ENCODE assay signal across 10 cellular contexts in the genomic region with DNA sequence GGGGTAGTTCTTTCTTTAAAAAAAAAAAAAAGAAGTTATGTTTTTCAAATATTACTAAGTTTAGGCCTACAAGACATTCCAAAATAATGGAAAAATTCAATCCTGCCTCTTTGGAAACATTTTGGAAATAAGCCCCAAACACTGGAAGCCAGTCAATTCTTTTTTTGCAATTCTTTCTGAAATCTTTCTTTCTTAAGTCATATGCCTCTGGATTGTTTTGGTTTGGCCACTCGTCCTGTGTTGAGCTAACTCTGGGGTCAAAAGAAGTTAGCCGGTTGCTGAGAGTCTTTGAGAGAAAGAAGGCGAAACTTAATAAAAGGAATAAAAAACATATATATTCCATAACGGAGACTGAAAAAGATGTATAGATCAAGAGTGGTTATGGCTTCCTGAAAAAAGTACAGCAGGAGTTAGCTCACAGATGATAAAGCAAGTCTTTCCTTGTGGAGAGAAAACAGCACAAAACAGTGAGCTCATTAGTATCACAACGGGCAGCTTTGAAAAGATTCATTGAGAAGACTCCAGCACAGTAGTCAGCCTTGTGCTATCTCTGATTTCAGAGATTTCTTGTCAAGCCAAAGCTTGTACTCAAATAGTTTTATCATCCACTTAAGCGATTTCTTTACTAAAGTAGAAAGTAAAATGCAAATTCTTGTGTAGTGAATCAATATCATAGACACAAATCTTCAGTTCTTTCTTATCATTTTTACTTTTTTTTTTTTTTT.
DNase-seq lines count a peak whose midpoint lies in the region; ATAC-seq and TF ChIP-seq lines count a peak whose summit lies in the region.
"Had no signal": no experiment of that assay in that cellular context is flagged by ENCODE, and none has a peak within 500 bp of the region (broad histone marks: within the 10 kb centered on the region; RNA-seq: fewer than 3 reads in every experiment).

No MANE protein-coding gene starts in this region.

- H3K9me3 ChIP-seq in mesodermal cell (ENCODE audit: control insufficient read depth, low read length) (no peaks in the 10 kb centered on the region), thyroid gland (no peaks in the 10 kb centered on the region)
- no peaks in the 10 kb centered on the region for H3K9me3 ChIP-seq in CD4-positive, alpha-beta T cell (ENCODE audit: control insufficient read depth, low read length)

- CTCF ChIA-PET in WTC11 (lab: Charles Lee), result interaction anchor here (0.6 to 1.2 kb wide), 2 partner anchors 17 to 26 kb away, joined by 3 to 9 read pairs; no protein-coding TSS in a partner anchor
- CTCF ChIA-PET in CD4-positive, alpha-beta T cell (lab: Charles Lee), result interaction anchor here (2.1 kb wide), 1 partner anchor 17 kb away, joined by 4 read pairs; no protein-coding TSS in a partner anchor

- intact Hi-C loops in thyroid gland (cut with DNase I), result no loop called here
- intact Hi-C loops in CD4-positive, alpha-beta T cell (cut with DNase I, micrococcal nuclease), result no loop called here

- no peak for TF ChIP-seq POLR2A in thyroid gland (IDR thresholded peaks at IDR 0.05)

- ATAC-seq in WTC11 (no peak), HG03108 (IDR thresholded peaks at IDR 0.05; ENCODE audit: unreplicated experiment) (no peak), GM21723 (IDR thresholded peaks at IDR 0.05; ENCODE audit: unreplicated experiment) (no peak)
- no peak for ATAC-seq in CD4-positive, alpha-beta T cell (ENCODE audit: poor library complexity)
- ATAC-seq: activated T-helper 17 cell treated with anti-CD3 and anti-CD28 coated beads, Interleukin-2, amount 50 U/mL, for 72 hours had no signal

- POLR2A ChIA-PET in WTC11 (lab: Charles Lee), result no interaction called here
- POLR2A ChIA-PET in CD4-positive, alpha-beta T cell (lab: Charles Lee), result no interaction called here

- H3K4me1 ChIP-seq in mesodermal cell (ENCODE audit: control insufficient read depth, insufficient read depth, low read length, poor library complexity, severe bottlenecking) (peaks cover 16% of the 10 kb centered on the region), thyroid gland (no peaks in the 10 kb centered on the region)

- H3K4me1 Mint-ChIP-seq in WTC11, result peaks cover 15% of the 10 kb centered on the region
- H3K4me1 Mint-ChIP-seq in CD4-positive, alpha-beta T cell (ENCODE audit: low read depth), result no peaks in the 10 kb centered on the region
- H3K4me1 Mint-ChIP-seq: activated T-helper 17 cell treated with anti-CD3 and anti-CD28 coated beads, Interleukin-2, amount 50 U/mL, for 72 hours had no signal

- peaks cover 5% of the 10 kb centered on the region for H3K36me3 Mint-ChIP-seq in WTC11
- no peaks in the 10 kb centered on the region for H3K36me3 Mint-ChIP-seq in CD4-positive, alpha-beta T cell (ENCODE audit: low read depth)

- 80 to 83% methylated on average over 1 of the region's 6 CpGs for WGBS in mesodermal cell (ENCODE audit: insufficient coverage in 2 of 2), 2 experiments
- 43 to 47% methylated on average over 6 of the region's 6 CpGs for WGBS in thyroid gland, 2 donors

- H3K27ac ChIP-seq in mesodermal cell (ENCODE audit: low read depth, low read length, severe bottlenecking) (peak overlapping the region; percentile 45), thyroid gland (peak overlapping the region; percentile 38 to 68 (median 47))
- no peak overlapping the region for H3K27ac ChIP-seq in CD4-positive, alpha-beta T cell (ENCODE audit: low read depth, low read length)
- H3K27ac ChIP-seq: VCaP had no signal

- H3K27me3 Mint-ChIP-seq in WTC11 (ENCODE audit: low read depth), result no peaks in the 10 kb centered on the region
- H3K27me3 Mint-ChIP-seq in CD4-positive, alpha-beta T cell, result no peaks in the 10 kb centered on the region
- H3K27me3 Mint-ChIP-seq: activated T-helper 17 cell treated with anti-CD3 and anti-CD28 coated beads, Interleukin-2, amount 50 U/mL, for 72 hours had no signal

- peak overlapping the region; percentile 45; the same call in 1 of the 2 replicates for H3K27ac Mint-ChIP-seq in WTC11
- H3K27ac Mint-ChIP-seq in CD4-positive, alpha-beta T cell, result no peak overlapping the region
- H3K27ac Mint-ChIP-seq: activated T-helper 17 cell treated with anti-CD3 and anti-CD28 coated beads, Interleukin-2, amount 50 U/mL, for 72 hours had no signal

- H3K4me3 Mint-ChIP-seq in WTC11, result no peak overlapping the region
- H3K4me3 Mint-ChIP-seq in CD4-positive, alpha-beta T cell, result no peak overlapping the region
- H3K4me3 Mint-ChIP-seq: activated T-helper 17 cell treated with anti-CD3 and anti-CD28 coated beads, Interleukin-2, amount 50 U/mL, for 72 hours had no signal

- no peaks in the 10 kb centered on the region for H3K9me3 Mint-ChIP-seq in WTC11
- H3K9me3 Mint-ChIP-seq in CD4-positive, alpha-beta T cell, result no peaks in the 10 kb centered on the region
- H3K9me3 Mint-ChIP-seq: activated T-helper 17 cell treated with anti-CD3 and anti-CD28 coated beads, Interleukin-2, amount 50 U/mL, for 72 hours had no signal

- H3K4me3 ChIP-seq in mesodermal cell (ENCODE audit: extremely low read depth, insufficient read depth, low read length, poor library complexity, severe bottlenecking) (no peak overlapping the region), thyroid gland (replicated peaks in 1 of 3) (no peak overlapping the region)

- no peak for DNase-seq in WTC11 (ENCODE audit: low spot score)
- peak; percentile 86 for DNase-seq in fibroblast of peridontal ligament (ENCODE audit: extremely low read depth)
- no peak for DNase-seq in thyroid gland
- DNase-seq in activated CD4-positive, alpha-beta T cell treated with anti-CD3 and anti-CD28 coated beads for 4 hours, result no peak
- no peak for DNase-seq in CD4-positive, alpha-beta T cell

- TF ChIP-seq CTCF in WTC11 (IDR thresholded peaks at IDR 0.05) (no peak), thyroid gland (IDR thresholded peaks at IDR 0.05) (no peak)
- TF ChIP-seq CTCF in CD4-positive, alpha-beta T cell (IDR thresholded peaks at IDR 0.05), result no peak

- H3K36me3 ChIP-seq in mesodermal cell (ENCODE audit: control insufficient read depth, insufficient read depth, low read length) (peaks cover 14% of the 10 kb centered on the region), thyroid gland (no peaks in the 10 kb centered on the region)

- H3K27me3 ChIP-seq in thyroid gland, result no peaks in the 10 kb centered on the region
- no peaks in the 10 kb centered on the region for H3K27me3 ChIP-seq in CD4-positive, alpha-beta T cell (ENCODE audit: control insufficient read depth, insufficient read depth, low read length)

TF ChIP-seq in WTC11, 78 proteins besides CTCF, POLR2A, EP300 and RAD21:
- TF ChIP-seq MXD4 (CRISPR knock-in tag; IDR thresholded peaks at IDR 0.05; ENCODE audit: borderline replicate concordance) (no peak), RELA (CRISPR knock-in tag; IDR thresholded peaks at IDR 0.05; ENCODE audit: borderline replicate concordance) (no peak), JAZF1 (CRISPR knock-in tag; IDR thresholded peaks at IDR 0.05) (no peak), SMAD3 (CRISPR knock-in tag; IDR thresholded peaks at IDR 0.05; ENCODE audit: borderline replicate concordance) (no peak), ETV6 (CRISPR knock-in tag; IDR thresholded peaks at IDR 0.05) (no peak), SMAD4 (CRISPR knock-in tag; IDR thresholded peaks at IDR 0.05) (no peak), IRF2 (CRISPR knock-in tag; IDR thresholded peaks at IDR 0.05; ENCODE audit: borderline replicate concordance, low read depth) (no peak), SP1 (CRISPR knock-in tag; conservative IDR thresholded peaks at IDR 0.05) (no peak), MYBL2 (CRISPR knock-in tag; IDR thresholded peaks at IDR 0.05) (no peak)
- TF ChIP-seq, protein P1, sequence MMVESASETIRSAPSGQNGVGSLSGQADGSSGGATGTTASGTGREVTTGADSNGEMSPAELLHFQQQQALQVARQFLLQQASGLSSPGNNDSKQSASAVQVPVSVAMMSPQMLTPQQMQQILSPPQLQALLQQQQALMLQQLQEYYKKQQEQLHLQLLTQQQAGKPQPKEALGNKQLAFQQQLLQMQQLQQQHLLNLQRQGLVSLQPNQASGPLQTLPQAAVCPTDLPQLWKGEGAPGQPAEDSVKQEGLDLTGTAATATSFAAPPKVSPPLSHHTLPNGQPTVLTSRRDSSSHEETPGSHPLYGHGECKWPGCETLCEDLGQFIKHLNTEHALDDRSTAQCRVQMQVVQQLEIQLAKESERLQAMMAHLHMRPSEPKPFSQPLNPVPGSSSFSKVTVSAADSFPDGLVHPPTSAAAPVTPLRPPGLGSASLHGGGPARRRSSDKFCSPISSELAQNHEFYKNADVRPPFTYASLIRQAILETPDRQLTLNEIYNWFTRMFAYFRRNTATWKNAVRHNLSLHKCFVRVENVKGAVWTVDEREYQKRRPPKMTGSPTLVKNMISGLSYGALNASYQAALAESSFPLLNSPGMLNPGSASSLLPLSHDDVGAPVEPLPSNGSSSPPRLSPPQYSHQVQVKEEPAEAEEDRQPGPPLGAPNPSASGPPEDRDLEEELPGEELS (CRISPR knock-in tag; IDR thresholded peaks at IDR 0.05), result no peak
